Comparison of ENCODE assay signal across 13 cellular contexts in the genomic region with DNA sequence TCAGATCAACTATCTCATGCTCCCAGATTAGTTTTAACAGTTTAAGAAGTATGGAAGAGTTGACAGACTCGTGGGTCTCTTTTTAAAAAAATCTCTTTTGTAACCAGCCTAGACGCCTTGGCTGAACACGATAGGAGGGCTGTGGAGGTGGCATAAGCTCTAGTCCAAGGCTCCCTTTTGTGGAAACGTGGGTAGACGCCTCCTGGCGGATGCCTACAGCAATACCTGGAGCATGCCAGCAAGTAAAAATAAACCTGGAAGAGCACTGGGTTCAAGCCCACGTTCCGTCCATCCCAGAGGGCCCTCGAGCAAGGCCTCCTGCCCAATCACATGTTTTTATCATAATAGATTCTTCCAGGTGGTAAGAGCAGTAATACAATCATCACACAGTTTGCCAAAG.
DNase-seq lines count a peak whose midpoint lies in the region; ATAC-seq and TF ChIP-seq lines count a peak whose summit lies in the region.
"Had no signal": no experiment of that assay in that cellular context is flagged by ENCODE, and none has a peak within 500 bp of the region (broad histone marks: within the 10 kb centered on the region; RNA-seq: fewer than 3 reads in every experiment).

No MANE protein-coding gene starts in this region.

- DNase-seq in COLO829 (ENCODE audit: low spot score) (peak; percentile 61), HAP-1 (ENCODE audit: low spot score in 2 of 2) (peak; percentile 24 to 57), PC-9 (no peak), iPS DF 6.9 (ENCODE audit: low read depth, low spot score) (peak; percentile 5), coronary artery (ENCODE audit: low spot score) (no peak), AG20443 (ENCODE audit: low spot score) (no peak)
- DNase-seq: DMS79 treated with DMSO at 0.1 percent for 48 hours, NCI-H1417, NCI-H446 had no signal

- BruUV-seq in PC-9 (replicated peaks; lab: Mats Ljungman, UMichigan): no TSS peak

- H2AFZ ChIP-seq in PC-9: no peak overlapping the region

- ATAC-seq in HG03457 (IDR thresholded peaks at IDR 0.05; ENCODE audit: unreplicated experiment) (no peak), GM21717 (IDR thresholded peaks at IDR 0.05; ENCODE audit: unreplicated experiment) (no peak)
- ATAC-seq: activated naive CD4-positive, alpha-beta T cell treated with anti-CD3 and anti-CD28 coated beads, Interleukin-2, amount 50 U/mL, for 72 hours had no signal

- H4K20me1 ChIP-seq in PC-9 (ENCODE audit: insufficient read depth): no peaks in the 10 kb centered on the region

- TF ChIP-seq CTCF in PC-9 (conservative IDR thresholded peaks at IDR 0.05): peak; percentile 24; the same call in 1 of the 2 replicates
- TF ChIP-seq CTCF in coronary artery (IDR thresholded peaks at IDR 0.05): no peak

- H3K9me2 ChIP-seq in PC-9 (ENCODE audit: insufficient read depth): no peaks in the 10 kb centered on the region

- POLR2A ChIA-PET in PC-9 (lab: Charles Lee; ENCODE audit: unreplicated experiment): no interaction called here

- CTCF ChIA-PET in PC-9 (lab: Charles Lee): no interaction called here

- no peaks in the 10 kb centered on the region for H3K4me1 ChIP-seq in HAP-1
- no peaks in the 10 kb centered on the region for H3K4me1 ChIP-seq in PC-9 (replicated peaks; ENCODE audit: insufficient read depth)
- H3K4me1 ChIP-seq in iPS DF 6.9 (ENCODE audit: control insufficient read depth, insufficient read depth, low read length): no peaks in the 10 kb centered on the region

- H3K27me3 ChIP-seq in HAP-1 (ENCODE audit: low read depth) (no peaks in the 10 kb centered on the region), PC-9 (ENCODE audit: insufficient read depth, low read depth) (no peaks in the 10 kb centered on the region), iPS DF 6.9 (ENCODE audit: control insufficient read depth, insufficient read depth, low read length) (peaks cover 1% of the 10 kb centered on the region; the same call in 1 of the 2 replicates)

- H3K36me3 ChIP-seq in HAP-1 (replicated peaks): no peaks in the 10 kb centered on the region
- H3K36me3 ChIP-seq in PC-9 (ENCODE audit: low read depth): no peaks in the 10 kb centered on the region
- H3K36me3 ChIP-seq in iPS DF 6.9 (ENCODE audit: control insufficient read depth, insufficient read depth, low read length): no peaks in the 10 kb centered on the region

- H3K27ac ChIP-seq in PC-9 (no peak overlapping the region), iPS DF 6.9 (ENCODE audit: low read length) (no peak overlapping the region), coronary artery (no peak overlapping the region)
- H3K27ac ChIP-seq: VCaP had no signal

- no peaks in the 10 kb centered on the region for H3K79me2 ChIP-seq in PC-9 (ENCODE audit: low read depth)

- H3F3A ChIP-seq in PC-9 (ENCODE audit: insufficient read depth, low read depth): no peaks in the 10 kb centered on the region

- in situ Hi-C loops in HAP-1 (cut with MboI; ENCODE audit: low sequenced_read_pairs): no loop called here

- H3K4me3 ChIP-seq in HAP-1: no peak overlapping the region
- no peak overlapping the region for H3K4me3 ChIP-seq in PC-9
- H3K4me3 ChIP-seq in iPS DF 6.9 (ENCODE audit: low read length): no peak overlapping the region
- H3K4me3 ChIP-seq in coronary artery: no peak overlapping the region

- no peak overlapping the region for H3K4me2 ChIP-seq in PC-9

- intact Hi-C loops in PC-9 (cut with micrococcal nuclease; ENCODE audit: unreplicated experiment): no loop called here

- H3K9me3 ChIP-seq in HAP-1: no peaks in the 10 kb centered on the region
- H3K9me3 ChIP-seq in PC-9 (ENCODE audit: insufficient read depth, low read depth): no peaks in the 10 kb centered on the region
- H3K9me3 ChIP-seq in iPS DF 6.9 (ENCODE audit: control insufficient read depth, insufficient read depth, low read length): no peaks in the 10 kb centered on the region

- no CpG with 5 or more reads among the region's 9 CpGs for WGBS in iPS DF 6.9 (ENCODE audit: insufficient coverage, insufficient read length)

Comparison
In these comparisons a context has a peak if more than half of its experiments do, and no peak if none do; other contexts are left out.
1. DNase-seq: peak in COLO829 (single experiment), HAP-1 (2 of 2) and iPS DF 6.9 (single experiment); none in PC-9 (0 of 2), coronary artery (single experiment) and AG20443 (single experiment).